Comparison of ENCODE assay signal across 8 cellular contexts in the genomic region with DNA sequence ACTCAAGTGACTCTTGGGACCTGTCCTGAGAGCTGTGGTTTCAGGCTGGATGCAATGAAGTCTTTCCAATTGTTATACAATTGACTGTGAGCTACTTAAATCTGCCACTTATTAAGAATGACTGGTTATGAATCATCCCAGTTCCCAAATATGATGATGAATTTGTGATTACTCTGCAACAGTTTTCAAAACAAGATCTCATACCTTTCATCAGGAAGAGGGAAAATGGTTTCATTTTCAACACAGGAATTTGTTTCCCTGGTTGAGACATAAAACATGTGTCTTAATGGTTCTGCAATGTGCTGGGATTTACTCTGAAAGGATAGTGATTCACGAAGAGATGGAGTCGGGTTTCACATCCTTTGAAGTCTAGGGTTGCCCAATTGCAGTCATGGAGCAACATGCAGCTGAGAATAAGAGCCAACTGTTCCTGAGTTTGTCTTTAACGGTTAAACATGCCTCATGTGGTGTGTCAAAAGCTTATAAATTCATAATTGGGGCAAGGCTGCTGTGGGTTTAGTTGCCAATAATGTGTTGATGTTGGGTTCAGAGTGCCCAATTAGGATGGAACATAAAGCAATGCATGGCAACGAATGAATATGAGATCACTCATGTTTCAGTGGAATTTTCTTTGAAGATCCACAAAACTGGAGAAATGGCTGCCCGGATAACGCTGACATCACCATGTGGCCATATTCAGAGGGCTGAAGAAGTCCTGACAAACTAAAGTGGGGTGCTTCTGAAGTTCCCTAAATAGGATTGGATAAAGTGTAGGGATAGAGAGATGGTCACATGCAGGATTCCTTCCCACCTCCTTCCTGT. TPM values are rescaled to one million over a fixed set of nuclear protein-coding genes. Genes with fewer than 3 reads are reported as not detected.
DNase-seq lines count a peak whose midpoint lies in the region; ATAC-seq, FAIRE-seq and TF ChIP-seq lines count a peak whose summit lies in the region.

No MANE protein-coding gene starts in this region.

- TF ChIP-seq POLR2A in GM12892 (IDR thresholded peaks at IDR 0.05; ENCODE audit: low read depth, low read length) = no peak

- in situ Hi-C loops in HAP-1 (cut with MboI; ENCODE audit: low sequenced_read_pairs) = no loop called here

- H3K9ac ChIP-seq in NT2/D1 (ENCODE audit: insufficient read length, low read depth) (no peak overlapping the region), skeletal muscle satellite cell (ENCODE audit: low read depth, low read length) (peak overlapping the region; percentile 16)

- ATAC-seq in GM18511 (IDR thresholded peaks at IDR 0.05; ENCODE audit: unreplicated experiment) (peak; percentile 65), HG02870 (IDR thresholded peaks at IDR 0.05; ENCODE audit: unreplicated experiment) (no peak)

- H3K9me3 ChIP-seq in NT2/D1 (ENCODE audit: insufficient read depth, low read length) (peaks cover 15% of the 10 kb centered on the region; the same call in 1 of the 2 replicates), skeletal muscle satellite cell (replicated peaks; ENCODE audit: low read length) (no peaks in the 10 kb centered on the region), HAP-1 (no peaks in the 10 kb centered on the region)

- H3K4me1 ChIP-seq in NT2/D1 (ENCODE audit: insufficient read depth, insufficient read length) (peaks cover 4% of the 10 kb centered on the region), skeletal muscle satellite cell (ENCODE audit: control insufficient read depth, insufficient read depth, low read length) (peaks cover 28% of the 10 kb centered on the region), HAP-1 (no peaks in the 10 kb centered on the region)

- H3K4me3 ChIP-seq in NT2/D1 (ENCODE audit: insufficient read length, low read depth) (no peak overlapping the region), skeletal muscle satellite cell (ENCODE audit: low read length) (peak overlapping the region; percentile 28), HAP-1 (no peak overlapping the region)

- no peak for FAIRE-seq in GM12892 (lab: Jason Lieb, UNC)

- DNase-seq in NT2/D1 (ENCODE audit: low read depth, low spot score) = peak; percentile 43
- DNase-seq in fibroblast of the conjunctiva (ENCODE audit: low read depth) = peak; percentile 98
- no peak for DNase-seq in C1 segment of cervical spinal cord (lab: John Stamatoyannopoulos, UW)
- no peak for DNase-seq in GM12892 (ENCODE audit: insufficient read length)
- DNase-seq in HAP-1 (ENCODE audit: low spot score in 2 of 2) = no peak

- no peaks in the 10 kb centered on the region for H3K27me3 ChIP-seq in NT2/D1 (ENCODE audit: insufficient read depth, insufficient read length)
- no peaks in the 10 kb centered on the region for H3K27me3 ChIP-seq in skeletal muscle satellite cell (ENCODE audit: control insufficient read depth, insufficient read depth, low read length)
- H3K27me3 ChIP-seq in HAP-1 (ENCODE audit: low read depth) = no peaks in the 10 kb centered on the region; the same call in 1 of the 2 replicates

- peak overlapping the region; percentile 59 for H3K4me2 ChIP-seq in skeletal muscle satellite cell (ENCODE audit: low read length)

- no peaks in the 10 kb centered on the region for H3K36me3 ChIP-seq in NT2/D1 (ENCODE audit: insufficient read depth, insufficient read length, low read length)
- no peaks in the 10 kb centered on the region for H3K36me3 ChIP-seq in skeletal muscle satellite cell (ENCODE audit: insufficient read depth, low read length)
- H3K36me3 ChIP-seq in HAP-1 (replicated peaks) = no peaks in the 10 kb centered on the region

RNA-seq across cellular contexts. Expression of a gene that starts 41.0 kb away (rescaled TPM):
- not detected in 2 replicates for total RNA-seq in skeletal muscle satellite cell (2012; rRNA removed)
- not detected for polyA plus RNA-seq in GM12892 (2012; ENCODE audit: missing spikeins)

Comparison
In these comparisons a context has a peak if more than half of its experiments do, and no peak if none do; other contexts are left out.
1. DNase-seq: peak in NT2/D1 (single experiment) and fibroblast of the conjunctiva (single experiment); none in C1 segment of cervical spinal cord (0 of 14), GM12892 (single experiment) and HAP-1 (0 of 2).